8 cellular contexts compared by ENCODE assay signal in genomic region chr12:54304187-54304810, GRCh38. TPM values are rescaled to one million over a fixed set of nuclear protein-coding genes. Genes with fewer than 3 reads are reported as not detected.
DNase-seq lines count a peak whose midpoint lies in the region; ATAC-seq and TF ChIP-seq lines count a peak whose summit lies in the region.

No MANE protein-coding gene starts in this region.

- H3K27me3 Mint-ChIP-seq in CD8-positive, alpha-beta memory T cell, result peaks cover 31 to 57% of the 10 kb centered on the region in 2 donors
- peaks cover 11% of the 10 kb centered on the region for H3K27me3 Mint-ChIP-seq in chondrocyte (ENCODE audit: low read depth)

- no peak overlapping the region for H4K8ac ChIP-seq in mesendoderm (ENCODE audit: low read depth, low read length)

- CTCF ChIA-PET in CD8-positive, alpha-beta memory T cell (lab: Charles Lee), result no interaction called here

- no peaks in the 10 kb centered on the region for H3K79me1 ChIP-seq in mesendoderm (ENCODE audit: low read length)

- peak overlapping the region; percentile 1 to 65 (median 47) for H3K4me3 Mint-ChIP-seq in CD8-positive, alpha-beta memory T cell
- no peak overlapping the region for H3K4me3 Mint-ChIP-seq in chondrocyte (ENCODE audit: unreplicated experiment)

- peak overlapping the region; percentile 26 for H3K9ac ChIP-seq in mesendoderm (ENCODE audit: low read length)

- H2BK15ac ChIP-seq in mesendoderm (replicated peaks; ENCODE audit: low read depth), result no peak overlapping the region

- H3K27ac ChIP-seq in CD8-positive, alpha-beta memory T cell (ENCODE audit: low read depth, low read length), result peak overlapping the region; percentile 69
- H3K27ac ChIP-seq in mesendoderm (ENCODE audit: low read depth, low read length), result no peak overlapping the region

- H3K9me3 ChIP-seq in CD8-positive, alpha-beta memory T cell (ENCODE audit: low read length), result no peaks in the 10 kb centered on the region

- peaks cover 14% of the 10 kb centered on the region for H3K4me1 ChIP-seq in CD8-positive, alpha-beta memory T cell (ENCODE audit: insufficient read depth, low read length)
- H3K4me1 ChIP-seq in mesendoderm (ENCODE audit: control insufficient read depth, low read depth, low read length), result peaks cover 17% of the 10 kb centered on the region

- DNase-seq in CD8-positive, alpha-beta memory T cell, result peak in 2 of 5 donors; percentile 32 to 52
- peak; percentile 100 for DNase-seq in NB4 (ENCODE audit: low read depth)
- DNase-seq in chondrocyte (ENCODE audit: low spot score), result peak; percentile 69
- DNase-seq in mesendoderm, result no peak
- DNase-seq in activated naive CD4-positive, alpha-beta T cell treated with Interleukin-2 at 50 U/mL for 16 hours, result no peak
- DNase-seq in DMS 273 treated with DMSO at 0.1 percent for 48 hours (lab: John Stamatoyannopoulos, UW), result no peak
- DNase-seq in ACHN, result no peak

- H3K18ac ChIP-seq in mesendoderm (ENCODE audit: low read length), result no peak overlapping the region

- WGBS in mesendoderm (ENCODE audit: extremely low coverage, insufficient coverage, low lambda C conversion rate), result no CpG with 5 or more reads among the region's 12 CpGs

- peaks cover 26% of the 10 kb centered on the region for H3K27me3 ChIP-seq in CD8-positive, alpha-beta memory T cell (ENCODE audit: insufficient read depth, low read length, poor library complexity, severe bottlenecking)
- H3K27me3 ChIP-seq in mesendoderm (ENCODE audit: insufficient read depth, low read length, poor library complexity), result no peaks in the 10 kb centered on the region

- TF ChIP-seq CTCF in NB4 (IDR thresholded peaks at IDR 0.05; ENCODE audit: low read depth, low read length) (no peak), chondrocyte (IDR thresholded peaks at IDR 0.05) (no peak)

- H3K4me1 Mint-ChIP-seq in CD8-positive, alpha-beta memory T cell, result peaks cover 28 to 51% (median 46%) of the 10 kb centered on the region in 3 donors
- peaks cover 16% of the 10 kb centered on the region for H3K4me1 Mint-ChIP-seq in chondrocyte (ENCODE audit: low read depth)

- peak overlapping the region in 7 of 8 donors; percentile 43 to 95 (median 70) for H3K27ac Mint-ChIP-seq in CD8-positive, alpha-beta memory T cell
- H3K27ac Mint-ChIP-seq in chondrocyte (ENCODE audit: unreplicated experiment), result no peak overlapping the region

- H3K36me3 ChIP-seq in CD8-positive, alpha-beta memory T cell (ENCODE audit: insufficient read depth, low read length), result no peaks in the 10 kb centered on the region
- no peaks in the 10 kb centered on the region for H3K36me3 ChIP-seq in mesendoderm (ENCODE audit: control insufficient read depth, insufficient read depth, low read length)

- no peaks in the 10 kb centered on the region for H3K36me3 Mint-ChIP-seq in CD8-positive, alpha-beta memory T cell
- no peaks in the 10 kb centered on the region for H3K36me3 Mint-ChIP-seq in chondrocyte (ENCODE audit: low read depth)

- POLR2A ChIA-PET in CD8-positive, alpha-beta memory T cell (lab: Charles Lee), result no interaction called here

- H3K4me3 ChIP-seq in CD8-positive, alpha-beta memory T cell (ENCODE audit: low read length), result no peak overlapping the region
- H3K4me3 ChIP-seq in NB4 (ENCODE audit: low read depth, low read length) (peak overlapping the region; percentile 30), mesendoderm (ENCODE audit: low read length) (no peak overlapping the region)

- no peak overlapping the region for H2BK5ac ChIP-seq in mesendoderm (ENCODE audit: low read length)

- H3K4ac ChIP-seq in mesendoderm (ENCODE audit: low read depth, low read length), result no peak overlapping the region

- in situ Hi-C loops in ACHN (cut with HindIII; ENCODE audit: low pct_ligation_motif_present, low pct_unique_long_range_greater_than_20kb, low sequenced_read_pairs), result no loop called here

- H3K23ac ChIP-seq in mesendoderm (ENCODE audit: low read length), result no peak overlapping the region

- H3K79me2 ChIP-seq in mesendoderm (ENCODE audit: control insufficient read depth, insufficient read depth, low read length), result no peaks in the 10 kb centered on the region

- H3K56ac ChIP-seq in mesendoderm (ENCODE audit: low read length), result peak overlapping the region; percentile 51

- H3K9me3 Mint-ChIP-seq in CD8-positive, alpha-beta memory T cell, result no peaks in the 10 kb centered on the region
- no peaks in the 10 kb centered on the region for H3K9me3 Mint-ChIP-seq in chondrocyte (ENCODE audit: low read depth)

- peak; percentile 21 for TF ChIP-seq POLR2A in NB4 (IDR thresholded peaks at IDR 0.05; ENCODE audit: extremely low read depth, insufficient read length)

- H4K5ac ChIP-seq in mesendoderm (ENCODE audit: low read length), result no peak overlapping the region

- ATAC-seq in HG03045 (IDR thresholded peaks at IDR 0.05; ENCODE audit: unreplicated experiment), result no peak

- H2BK120ac ChIP-seq in mesendoderm (ENCODE audit: low read depth, low read length), result no peak overlapping the region

- H2AK5ac ChIP-seq in mesendoderm (ENCODE audit: low read length), result no peak overlapping the region

- H3K4me2 ChIP-seq in mesendoderm (ENCODE audit: low read length), result no peak overlapping the region

RNA-seq across cellular contexts. Expression of gene NFE2, which starts 3.5 kb away (rescaled TPM):
- total RNA-seq in CD8-positive, alpha-beta memory T cell, result not detected
- not detected for polyA plus RNA-seq in CD8-positive, alpha-beta memory T cell
- total RNA-seq in chondrocyte, result not detected in 3 replicates
- polyA plus RNA-seq in mesendoderm (2013, experiment 1 of 2), result 1.4 TPM
- 1.7 TPM for polyA plus RNA-seq in mesendoderm (2013, experiment 2 of 2)

RNA-seq across cellular contexts. Expression of gene COPZ1, which starts 20.6 kb away (rescaled TPM):
- total RNA-seq in CD8-positive, alpha-beta memory T cell, result 100 to 1,000 TPM; 112 to 115 TPM
- 158 TPM for polyA plus RNA-seq in CD8-positive, alpha-beta memory T cell
- 101 to 119 TPM (median 108 TPM) in 3 replicates for total RNA-seq in chondrocyte
- polyA plus RNA-seq in mesendoderm (2013, experiment 1 of 2), result 105 TPM
- 99.7 TPM for polyA plus RNA-seq in mesendoderm (2013, experiment 2 of 2)

RNA-seq across cellular contexts. Expression of gene HNRNPA1, which starts 23.8 kb away (rescaled TPM):
- total RNA-seq in CD8-positive, alpha-beta memory T cell, result 1,000 to 10,000 TPM; 1,970 to 2,000 TPM
- polyA plus RNA-seq in CD8-positive, alpha-beta memory T cell, result 822 TPM
- total RNA-seq in chondrocyte, result 485 to 774 TPM (median 502 TPM) in 3 replicates
- polyA plus RNA-seq in mesendoderm (2013, experiment 1 of 2), result 2,676 TPM
- 2,661 TPM for polyA plus RNA-seq in mesendoderm (2013, experiment 2 of 2)

RNA-seq across cellular contexts. Expression of gene CBX5, which starts 24.4 kb away (rescaled TPM):
- 10 to 100 TPM; 82.0 to 87.8 TPM for total RNA-seq in CD8-positive, alpha-beta memory T cell
- 19.2 TPM for polyA plus RNA-seq in CD8-positive, alpha-beta memory T cell
- 79.4 to 141 TPM (median 81.8 TPM) in 3 replicates for total RNA-seq in chondrocyte
- polyA plus RNA-seq in mesendoderm (2013, experiment 1 of 2), result 88.5 TPM
- 87.9 TPM for polyA plus RNA-seq in mesendoderm (2013, experiment 2 of 2)

RNA-seq across cellular contexts. Expression of gene GPR84, which starts 60.0 kb away (rescaled TPM):
- under 1 TPM; 0.15 to 0.16 TPM for total RNA-seq in CD8-positive, alpha-beta memory T cell
- polyA plus RNA-seq in CD8-positive, alpha-beta memory T cell, result not detected
- total RNA-seq in chondrocyte, result not detected in 3 replicates
- not detected for polyA plus RNA-seq in mesendoderm (2013, experiment 1 of 2)
- polyA plus RNA-seq in mesendoderm (2013, experiment 2 of 2), result not detected

Comparison
In these comparisons a context has a peak if more than half of its experiments do, and no peak if none do; other contexts are left out.
1. DNase-seq: peak in NB4 (single experiment) and chondrocyte (single experiment); none in mesendoderm (single experiment), activated naive CD4-positive, alpha-beta T cell treated with Interleukin-2 at 50 U/mL for 16 hours (single experiment), DMS 273 treated with DMSO at 0.1 percent for 48 hours (single experiment) and ACHN (single experiment).